ENCODE assay signal across 1 cellular context in genomic region chr17:81517339-81518112, GRCh38.
TF ChIP-seq lines count a peak whose summit lies in the region.

No MANE protein-coding gene starts in this region.

TF ChIP-seq in GM23338, 12 proteins besides CTCF, POLR2A, EP300 and RAD21 (continued from another document):
- TF ChIP-seq REST (IDR thresholded peaks at IDR 0.05; ENCODE audit: unreplicated experiment) (no peak), ZNF114 (CRISPR knock-in tag; IDR thresholded peaks at IDR 0.05) (no peak), ETS1 (IDR thresholded peaks at IDR 0.05) (no peak), STAT1 (IDR thresholded peaks at IDR 0.05; ENCODE audit: unreplicated experiment) (no peak), EZH2phosphoT487 (IDR thresholded peaks at IDR 0.05; ENCODE audit: unreplicated experiment) (no peak), CREB1 (CRISPR knock-in tag; IDR thresholded peaks at IDR 0.05; ENCODE audit: low read depth) (no peak)
